Comparison of ENCODE assay signal across 2 cellular contexts in genomic region chr5:115542651-115543364, GRCh38.
TF ChIP-seq lines count a peak whose summit lies in the region.

No MANE protein-coding gene starts in this region.

TF ChIP-seq in HEK293, 187 proteins besides CTCF, POLR2A, EP300 and RAD21:
- TF ChIP-seq, protein P1, sequence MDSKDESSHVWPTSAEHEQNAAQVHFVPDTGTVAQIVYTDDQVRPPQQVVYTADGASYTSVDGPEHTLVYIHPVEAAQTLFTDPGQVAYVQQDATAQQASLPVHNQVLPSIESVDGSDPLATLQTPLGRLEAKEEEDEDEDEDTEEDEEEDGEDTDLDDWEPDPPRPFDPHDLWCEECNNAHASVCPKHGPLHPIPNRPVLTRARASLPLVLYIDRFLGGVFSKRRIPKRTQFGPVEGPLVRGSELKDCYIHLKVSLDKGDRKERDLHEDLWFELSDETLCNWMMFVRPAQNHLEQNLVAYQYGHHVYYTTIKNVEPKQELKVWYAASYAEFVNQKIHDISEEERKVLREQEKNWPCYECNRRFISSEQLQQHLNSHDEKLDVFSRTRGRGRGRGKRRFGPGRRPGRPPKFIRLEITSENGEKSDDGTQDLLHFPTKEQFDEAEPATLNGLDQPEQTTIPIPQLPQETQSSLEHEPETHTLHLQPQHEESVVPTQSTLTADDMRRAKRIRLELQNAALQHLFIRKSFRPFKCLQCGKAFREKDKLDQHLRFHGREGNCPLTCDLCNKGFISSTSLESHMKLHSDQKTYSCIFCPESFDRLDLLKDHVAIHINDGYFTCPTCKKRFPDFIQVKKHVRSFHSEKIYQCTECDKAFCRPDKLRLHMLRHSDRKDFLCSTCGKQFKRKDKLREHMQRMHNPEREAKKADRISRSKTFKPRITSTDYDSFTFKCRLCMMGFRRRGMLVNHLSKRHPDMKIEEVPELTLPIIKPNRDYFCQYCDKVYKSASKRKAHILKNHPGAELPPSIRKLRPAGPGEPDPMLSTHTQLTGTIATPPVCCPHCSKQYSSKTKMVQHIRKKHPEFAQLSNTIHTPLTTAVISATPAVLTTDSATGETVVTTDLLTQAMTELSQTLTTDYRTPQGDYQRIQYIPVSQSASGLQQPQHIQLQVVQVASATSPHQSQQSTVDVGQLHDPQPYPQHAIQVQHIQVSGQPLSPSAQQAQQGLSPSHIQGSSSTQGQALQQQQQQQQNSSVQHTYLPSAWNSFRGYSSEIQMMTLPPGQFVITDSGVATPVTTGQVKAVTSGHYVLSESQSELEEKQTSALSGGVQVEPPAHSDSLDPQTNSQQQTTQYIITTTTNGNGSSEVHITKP (tag by site-specific recombination; IDR thresholded peaks at IDR 0.05) = peak; percentile 67
- TF ChIP-seq ZNF654 (tag by site-specific recombination; IDR thresholded peaks at IDR 0.05; ENCODE audit: low read depth) (no peak), YY1 (tag by site-specific recombination; IDR thresholded peaks at IDR 0.05) (0 out of 2 replicates have a peak, but pooled peaks have one; percentile 54), ZNF311 (tag by site-specific recombination; IDR thresholded peaks at IDR 0.05; ENCODE audit: borderline replicate concordance) (no peak), YY2 (tag by site-specific recombination; IDR thresholded peaks at IDR 0.05) (0 out of 2 replicates have a peak, but pooled peaks have one; percentile 13), PRDM6 (tag by site-specific recombination; IDR thresholded peaks at IDR 0.05) (no peak), ZNF221 (tag by site-specific recombination; IDR thresholded peaks at IDR 0.05; ENCODE audit: borderline replicate concordance) (no peak), ZNF18 (tag by site-specific recombination; IDR thresholded peaks at IDR 0.05) (no peak), ZNF350 (tag by site-specific recombination; IDR thresholded peaks at IDR 0.05) (no peak), RBAK (tag by site-specific recombination; IDR thresholded peaks at IDR 0.05) (no peak), TSHZ1 (tag by site-specific recombination; IDR thresholded peaks at IDR 0.05; ENCODE audit: borderline replicate concordance) (no peak), ZNF391 (tag by site-specific recombination; IDR thresholded peaks at IDR 0.05; ENCODE audit: borderline replicate concordance, low read depth) (no peak)

TF ChIP-seq in K562, 482 proteins besides CTCF, POLR2A, EP300 and RAD21 (continued from another document):
- TF ChIP-seq, protein P2, sequence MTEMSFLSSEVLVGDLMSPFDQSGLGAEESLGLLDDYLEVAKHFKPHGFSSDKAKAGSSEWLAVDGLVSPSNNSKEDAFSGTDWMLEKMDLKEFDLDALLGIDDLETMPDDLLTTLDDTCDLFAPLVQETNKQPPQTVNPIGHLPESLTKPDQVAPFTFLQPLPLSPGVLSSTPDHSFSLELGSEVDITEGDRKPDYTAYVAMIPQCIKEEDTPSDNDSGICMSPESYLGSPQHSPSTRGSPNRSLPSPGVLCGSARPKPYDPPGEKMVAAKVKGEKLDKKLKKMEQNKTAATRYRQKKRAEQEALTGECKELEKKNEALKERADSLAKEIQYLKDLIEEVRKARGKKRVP (CRISPR knock-in tag; IDR thresholded peaks at IDR 0.05) = no peak
- TF ChIP-seq ZNF75A (CRISPR knock-in tag; IDR thresholded peaks at IDR 0.05) = no peak
- TF ChIP-seq CHD1 (IDR thresholded peaks at IDR 0.05; ENCODE audit: low read length) = peak; percentile 62
- no peak for TF ChIP-seq TFAM (CRISPR knock-in tag; conservative IDR thresholded peaks at IDR 0.05)
- peak in 1 of 3 experiments; percentile 28 for TF ChIP-seq YY1 (IDR thresholded peaks at IDR 0.05; ENCODE audit: borderline replicate concordance in 1 of 3, control insufficient read depth in 1 of 3, extremely low read depth in 1 of 3, insufficient read depth in 3 of 3, insufficient read length in 1 of 3, insufficient replicate concordance in 2 of 3, low read depth in 1 of 3, low read length in 2 of 3)
- no peak for TF ChIP-seq HINFP (tag; conservative IDR thresholded peaks at IDR 0.05; ENCODE audit: low read depth)
- no peak for TF ChIP-seq POLR2G (IDR thresholded peaks at IDR 0.05; ENCODE audit: low read depth, low read length)
- no peak for TF ChIP-seq ETS2 (tag; IDR thresholded peaks at IDR 0.05; ENCODE audit: borderline replicate concordance, poor library complexity, severe bottlenecking)
- no peak for TF ChIP-seq RFX5 (IDR thresholded peaks at IDR 0.05; ENCODE audit: low read depth, low read length)
- TF ChIP-seq, protein P3, sequence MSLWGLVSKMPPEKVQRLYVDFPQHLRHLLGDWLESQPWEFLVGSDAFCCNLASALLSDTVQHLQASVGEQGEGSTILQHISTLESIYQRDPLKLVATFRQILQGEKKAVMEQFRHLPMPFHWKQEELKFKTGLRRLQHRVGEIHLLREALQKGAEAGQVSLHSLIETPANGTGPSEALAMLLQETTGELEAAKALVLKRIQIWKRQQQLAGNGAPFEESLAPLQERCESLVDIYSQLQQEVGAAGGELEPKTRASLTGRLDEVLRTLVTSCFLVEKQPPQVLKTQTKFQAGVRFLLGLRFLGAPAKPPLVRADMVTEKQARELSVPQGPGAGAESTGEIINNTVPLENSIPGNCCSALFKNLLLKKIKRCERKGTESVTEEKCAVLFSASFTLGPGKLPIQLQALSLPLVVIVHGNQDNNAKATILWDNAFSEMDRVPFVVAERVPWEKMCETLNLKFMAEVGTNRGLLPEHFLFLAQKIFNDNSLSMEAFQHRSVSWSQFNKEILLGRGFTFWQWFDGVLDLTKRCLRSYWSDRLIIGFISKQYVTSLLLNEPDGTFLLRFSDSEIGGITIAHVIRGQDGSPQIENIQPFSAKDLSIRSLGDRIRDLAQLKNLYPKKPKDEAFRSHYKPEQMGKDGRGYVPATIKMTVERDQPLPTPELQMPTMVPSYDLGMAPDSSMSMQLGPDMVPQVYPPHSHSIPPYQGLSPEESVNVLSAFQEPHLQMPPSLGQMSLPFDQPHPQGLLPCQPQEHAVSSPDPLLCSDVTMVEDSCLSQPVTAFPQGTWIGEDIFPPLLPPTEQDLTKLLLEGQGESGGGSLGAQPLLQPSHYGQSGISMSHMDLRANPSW (CRISPR knock-in tag; IDR thresholded peaks at IDR 0.05) = no peak
- TF ChIP-seq, protein P4, sequence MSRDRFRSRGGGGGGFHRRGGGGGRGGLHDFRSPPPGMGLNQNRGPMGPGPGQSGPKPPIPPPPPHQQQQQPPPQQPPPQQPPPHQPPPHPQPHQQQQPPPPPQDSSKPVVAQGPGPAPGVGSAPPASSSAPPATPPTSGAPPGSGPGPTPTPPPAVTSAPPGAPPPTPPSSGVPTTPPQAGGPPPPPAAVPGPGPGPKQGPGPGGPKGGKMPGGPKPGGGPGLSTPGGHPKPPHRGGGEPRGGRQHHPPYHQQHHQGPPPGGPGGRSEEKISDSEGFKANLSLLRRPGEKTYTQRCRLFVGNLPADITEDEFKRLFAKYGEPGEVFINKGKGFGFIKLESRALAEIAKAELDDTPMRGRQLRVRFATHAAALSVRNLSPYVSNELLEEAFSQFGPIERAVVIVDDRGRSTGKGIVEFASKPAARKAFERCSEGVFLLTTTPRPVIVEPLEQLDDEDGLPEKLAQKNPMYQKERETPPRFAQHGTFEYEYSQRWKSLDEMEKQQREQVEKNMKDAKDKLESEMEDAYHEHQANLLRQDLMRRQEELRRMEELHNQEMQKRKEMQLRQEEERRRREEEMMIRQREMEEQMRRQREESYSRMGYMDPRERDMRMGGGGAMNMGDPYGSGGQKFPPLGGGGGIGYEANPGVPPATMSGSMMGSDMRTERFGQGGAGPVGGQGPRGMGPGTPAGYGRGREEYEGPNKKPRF (IDR thresholded peaks at IDR 0.05; ENCODE audit: low read depth, low read length) = no peak
- TF ChIP-seq ZBED1 (IDR thresholded peaks at IDR 0.05) = no peak
- TF ChIP-seq ZNF586 (CRISPR knock-in tag; conservative IDR thresholded peaks at IDR 0.05) = no peak
- TF ChIP-seq, protein P5, sequence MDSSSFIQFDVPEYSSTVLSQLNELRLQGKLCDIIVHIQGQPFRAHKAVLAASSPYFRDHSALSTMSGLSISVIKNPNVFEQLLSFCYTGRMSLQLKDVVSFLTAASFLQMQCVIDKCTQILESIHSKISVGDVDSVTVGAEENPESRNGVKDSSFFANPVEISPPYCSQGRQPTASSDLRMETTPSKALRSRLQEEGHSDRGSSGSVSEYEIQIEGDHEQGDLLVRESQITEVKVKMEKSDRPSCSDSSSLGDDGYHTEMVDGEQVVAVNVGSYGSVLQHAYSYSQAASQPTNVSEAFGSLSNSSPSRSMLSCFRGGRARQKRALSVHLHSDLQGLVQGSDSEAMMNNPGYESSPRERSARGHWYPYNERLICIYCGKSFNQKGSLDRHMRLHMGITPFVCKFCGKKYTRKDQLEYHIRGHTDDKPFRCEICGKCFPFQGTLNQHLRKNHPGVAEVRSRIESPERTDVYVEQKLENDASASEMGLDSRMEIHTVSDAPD (CRISPR knock-in tag; IDR thresholded peaks at IDR 0.05) = no peak
- TF ChIP-seq, protein P6, sequence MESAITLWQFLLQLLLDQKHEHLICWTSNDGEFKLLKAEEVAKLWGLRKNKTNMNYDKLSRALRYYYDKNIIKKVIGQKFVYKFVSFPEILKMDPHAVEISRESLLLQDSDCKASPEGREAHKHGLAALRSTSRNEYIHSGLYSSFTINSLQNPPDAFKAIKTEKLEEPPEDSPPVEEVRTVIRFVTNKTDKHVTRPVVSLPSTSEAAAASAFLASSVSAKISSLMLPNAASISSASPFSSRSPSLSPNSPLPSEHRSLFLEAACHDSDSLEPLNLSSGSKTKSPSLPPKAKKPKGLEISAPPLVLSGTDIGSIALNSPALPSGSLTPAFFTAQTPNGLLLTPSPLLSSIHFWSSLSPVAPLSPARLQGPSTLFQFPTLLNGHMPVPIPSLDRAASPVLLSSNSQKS (CRISPR knock-in tag; IDR thresholded peaks at IDR 0.05) = no peak
- TF ChIP-seq MLX (CRISPR knock-in tag; conservative IDR thresholded peaks at IDR 0.05) = no peak
- peak; percentile 13 for TF ChIP-seq RBBP5 (IDR thresholded peaks at IDR 0.05; ENCODE audit: borderline replicate concordance, insufficient read depth, low read length, poor library complexity, severe bottlenecking)
- no peak for TF ChIP-seq ZNF316 (IDR thresholded peaks at IDR 0.05)
- TF ChIP-seq, protein P7, sequence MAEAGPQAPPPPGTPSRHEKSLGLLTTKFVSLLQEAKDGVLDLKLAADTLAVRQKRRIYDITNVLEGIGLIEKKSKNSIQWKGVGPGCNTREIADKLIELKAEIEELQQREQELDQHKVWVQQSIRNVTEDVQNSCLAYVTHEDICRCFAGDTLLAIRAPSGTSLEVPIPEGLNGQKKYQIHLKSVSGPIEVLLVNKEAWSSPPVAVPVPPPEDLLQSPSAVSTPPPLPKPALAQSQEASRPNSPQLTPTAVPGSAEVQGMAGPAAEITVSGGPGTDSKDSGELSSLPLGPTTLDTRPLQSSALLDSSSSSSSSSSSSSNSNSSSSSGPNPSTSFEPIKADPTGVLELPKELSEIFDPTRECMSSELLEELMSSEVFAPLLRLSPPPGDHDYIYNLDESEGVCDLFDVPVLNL (CRISPR knock-in tag; IDR thresholded peaks at IDR 0.05; ENCODE audit: low read depth) = no peak
- TF ChIP-seq NFIX (CRISPR knock-in tag; IDR thresholded peaks at IDR 0.05; ENCODE audit: low read depth) = no peak
- TF ChIP-seq RBFOX2 (IDR thresholded peaks at IDR 0.05; ENCODE audit: low read depth, low read length) = 0 out of 2 replicates have a peak, but pooled peaks have one; percentile 15
- TF ChIP-seq, protein P8, sequence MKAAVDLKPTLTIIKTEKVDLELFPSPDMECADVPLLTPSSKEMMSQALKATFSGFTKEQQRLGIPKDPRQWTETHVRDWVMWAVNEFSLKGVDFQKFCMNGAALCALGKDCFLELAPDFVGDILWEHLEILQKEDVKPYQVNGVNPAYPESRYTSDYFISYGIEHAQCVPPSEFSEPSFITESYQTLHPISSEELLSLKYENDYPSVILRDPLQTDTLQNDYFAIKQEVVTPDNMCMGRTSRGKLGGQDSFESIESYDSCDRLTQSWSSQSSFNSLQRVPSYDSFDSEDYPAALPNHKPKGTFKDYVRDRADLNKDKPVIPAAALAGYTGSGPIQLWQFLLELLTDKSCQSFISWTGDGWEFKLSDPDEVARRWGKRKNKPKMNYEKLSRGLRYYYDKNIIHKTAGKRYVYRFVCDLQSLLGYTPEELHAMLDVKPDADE (conservative IDR thresholded peaks at IDR 0.05; ENCODE audit: control insufficient read depth, low read depth, low read length) = no peak
- no peak for TF ChIP-seq HNRNPUL1 (IDR thresholded peaks at IDR 0.05; ENCODE audit: low read length)
- TF ChIP-seq ZNF12 (CRISPR knock-in tag; IDR thresholded peaks at IDR 0.05) = no peak
- TF ChIP-seq HIVEP1 (CRISPR knock-in tag; IDR thresholded peaks at IDR 0.05) = no peak
